Comparison of ENCODE assay signal across 22 cellular contexts in the genomic region with DNA sequence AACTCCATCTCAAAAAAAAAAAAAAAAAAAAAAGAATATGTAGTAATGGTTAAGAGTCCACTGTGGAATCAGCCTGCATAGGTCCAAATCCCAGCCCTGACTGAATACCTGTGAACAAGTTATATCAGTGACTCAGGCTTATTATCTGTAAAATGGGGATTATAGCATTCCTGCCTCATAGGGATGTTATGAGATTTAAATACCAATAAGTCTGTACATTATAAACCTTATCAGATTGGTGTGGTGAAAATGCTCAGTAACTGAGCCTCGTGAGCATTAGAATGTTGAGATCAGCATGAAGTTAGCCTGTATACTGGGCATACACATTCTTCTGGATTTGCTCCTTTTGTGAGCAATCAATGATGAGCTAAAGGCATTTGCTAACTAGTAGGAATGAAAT.
"Had no signal": no experiment of that assay in that cellular context is flagged by ENCODE, and none has a peak within 500 bp of the region (broad histone marks: within the 10 kb centered on the region; RNA-seq: fewer than 3 reads in every experiment).

No MANE protein-coding gene starts in this region.

- DNase-seq: activated CD4-positive, alpha-beta memory T cell treated with anti-CD3 and anti-CD28 coated beads, Interleukin-2, amount 10 ng/mL, durations not matched to agents 7 days and 5 days; activated CD4-positive, alpha-beta T cell treated with anti-CD3 and anti-CD28 coated beads for 36 hours; activated CD4-positive, alpha-beta T cell treated with anti-CD3 and anti-CD28 coated beads, Interleukin-2, amount 50 U/mL, for 1 hour; activated T-cell treated with anti-CD3 and anti-CD28 coated beads for 4 hours; anterior cingulate cortex; caudate nucleus; MG63; MV-4-11; NCI-H1092 treated with DMSO at 0.1 percent for 48 hours; NCI-H1417 treated with DMSO at 0.1 percent for 48 hours; NCI-H1694; NCI-H2081; NCI-H510A treated with DMSO at 0.1 percent for 48 hours; NCI-H69; NK-92 treated with Interleukin-12 subunit alpha and Interleukin-12 subunit beta, amount 100 ng/mL, for 24 hours; SHP77 treated with DMSO at 0.1 percent for 48 hours; T-cell; T-helper 2 cell; T1000 had no signal

- H3K27me3 Mint-ChIP-seq: activated CD4-positive, alpha-beta memory T cell treated with anti-CD3 and anti-CD28 coated beads, Interleukin-2, amount 10 ng/mL, durations not matched to agents 7 days and 5 days; activated CD4-positive, alpha-beta T cell treated with anti-CD3 and anti-CD28 coated beads for 36 hours; T-cell had no signal

- FAIRE-seq: RCC 7860 had no signal

- H3K27ac Mint-ChIP-seq: activated CD4-positive, alpha-beta memory T cell treated with anti-CD3 and anti-CD28 coated beads, Interleukin-2, amount 10 ng/mL, durations not matched to agents 7 days and 5 days; activated CD4-positive, alpha-beta T cell treated with anti-CD3 and anti-CD28 coated beads for 36 hours; activated naive CD4-positive, alpha-beta T cell treated with anti-CD3 and anti-CD28 coated beads, Interleukin-2, amount 50 U/mL, for 72 hours had no signal

- H3K27me3 ChIP-seq: breast epithelium, MG63 had no signal

- ATAC-seq: activated CD4-positive, alpha-beta T cell treated with anti-CD3 and anti-CD28 coated beads for 36 hours; activated naive CD4-positive, alpha-beta T cell treated with anti-CD3 and anti-CD28 coated beads, Interleukin-2, amount 50 U/mL, for 72 hours; T-cell had no signal

- H3K36me3 ChIP-seq: breast epithelium had no signal

- H3K9me3 ChIP-seq: breast epithelium, MG63 had no signal

- H3K9me3 Mint-ChIP-seq: activated CD4-positive, alpha-beta memory T cell treated with anti-CD3 and anti-CD28 coated beads, Interleukin-2, amount 10 ng/mL, durations not matched to agents 7 days and 5 days; activated naive CD4-positive, alpha-beta T cell treated with anti-CD3 and anti-CD28 coated beads, Interleukin-2, amount 50 U/mL, for 72 hours; T-cell had no signal

- H3K4me3 ChIP-seq: breast epithelium, MG63 had no signal

- H3K4me3 Mint-ChIP-seq: activated CD4-positive, alpha-beta memory T cell treated with anti-CD3 and anti-CD28 coated beads, Interleukin-2, amount 10 ng/mL, durations not matched to agents 7 days and 5 days; activated CD4-positive, alpha-beta T cell treated with anti-CD3 and anti-CD28 coated beads for 36 hours; T-cell had no signal
